Comparison of ENCODE assay signal across 1 cellular context in genomic region chr16:4602330-4602729, GRCh38.
TF ChIP-seq lines count a peak whose summit lies in the region.

No MANE protein-coding gene starts in this region.

TF ChIP-seq in H1, 55 proteins besides CTCF, POLR2A, EP300 and RAD21:
- TF ChIP-seq MAX (IDR thresholded peaks at IDR 0.05) (no peak), CHD1 (IDR thresholded peaks at IDR 0.05; ENCODE audit: low read depth, low read length) (no peak), JUN (IDR thresholded peaks at IDR 0.05; ENCODE audit: low read depth, low read length) (no peak), CEBPB (IDR thresholded peaks at IDR 0.05; ENCODE audit: low read depth, low read length) (no peak), FOSL1 (IDR thresholded peaks at IDR 0.05; ENCODE audit: insufficient read depth, low read depth, low read length) (no peak), KDM1A (IDR thresholded peaks at IDR 0.05; ENCODE audit: borderline replicate concordance, low read length) (no peak), ZNF274 (IDR thresholded peaks at IDR 0.05; ENCODE audit: borderline replicate concordance, extremely low read depth, low read length) (no peak), TAF7 (optimal IDR thresholded peaks at IDR 0.05; ENCODE audit: borderline replicate concordance, low read depth, low read length) (no peak), TEAD4 (IDR thresholded peaks at IDR 0.05; ENCODE audit: low read depth, low read length) (no peak), GTF2F1 (IDR thresholded peaks at IDR 0.05; ENCODE audit: borderline replicate concordance, low read depth, low read length) (no peak), NANOG (IDR thresholded peaks at IDR 0.05; ENCODE audit: insufficient read depth, low read depth, low read length, poor library complexity, severe bottlenecking) (no peak), KDM5A (IDR thresholded peaks at IDR 0.05; ENCODE audit: low read length) (no peak), TAF1 (IDR thresholded peaks at IDR 0.05; ENCODE audit: low read depth, low read length) (no peak)
- TF ChIP-seq, protein P1, sequence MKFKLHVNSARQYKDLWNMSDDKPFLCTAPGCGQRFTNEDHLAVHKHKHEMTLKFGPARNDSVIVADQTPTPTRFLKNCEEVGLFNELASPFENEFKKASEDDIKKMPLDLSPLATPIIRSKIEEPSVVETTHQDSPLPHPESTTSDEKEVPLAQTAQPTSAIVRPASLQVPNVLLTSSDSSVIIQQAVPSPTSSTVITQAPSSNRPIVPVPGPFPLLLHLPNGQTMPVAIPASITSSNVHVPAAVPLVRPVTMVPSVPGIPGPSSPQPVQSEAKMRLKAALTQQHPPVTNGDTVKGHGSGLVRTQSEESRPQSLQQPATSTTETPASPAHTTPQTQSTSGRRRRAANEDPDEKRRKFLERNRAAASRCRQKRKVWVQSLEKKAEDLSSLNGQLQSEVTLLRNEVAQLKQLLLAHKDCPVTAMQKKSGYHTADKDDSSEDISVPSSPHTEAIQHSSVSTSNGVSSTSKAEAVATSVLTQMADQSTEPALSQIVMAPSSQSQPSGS (IDR thresholded peaks at IDR 0.05; ENCODE audit: low read length): no peak
